10 cellular contexts compared by ENCODE assay signal in genomic region chr19:18603255-18603957, GRCh38. TPM values are rescaled to one million over a fixed set of nuclear protein-coding genes. Genes with fewer than 3 reads are reported as not detected.
DNase-seq lines count a peak whose midpoint lies in the region; ATAC-seq and TF ChIP-seq lines count a peak whose summit lies in the region.
"Had no signal": no experiment of that assay in that cellular context is flagged by ENCODE, and none has a peak within 500 bp of the region (broad histone marks: within the 10 kb centered on the region; RNA-seq: fewer than 3 reads in every experiment).

No MANE protein-coding gene starts in this region.

- H3K27ac ChIP-seq in spleen: no peak overlapping the region

- H3K9ac ChIP-seq in skeletal muscle satellite cell (ENCODE audit: low read depth, low read length): peak overlapping the region; percentile 41

- peak; percentile 49 for TF ChIP-seq CTCF in fibroblast of the aortic adventitia (IDR thresholded peaks at IDR 0.05; ENCODE audit: insufficient read depth, low read length)
- TF ChIP-seq CTCF in spleen (IDR thresholded peaks at IDR 0.05 in 8 of 11, conservative IDR thresholded peaks at IDR 0.05 in 3 of 11): peak in 3 of 11 experiments; percentile 11 to 25 (median 24)

- H3K27me3 ChIP-seq in skeletal muscle satellite cell (ENCODE audit: control insufficient read depth, insufficient read depth, low read length) (peaks cover 13% of the 10 kb centered on the region), spleen (replicated peaks in 1 of 7) (peaks cover 10 to 98% (median 75%) of the 10 kb centered on the region in 7 donors)

- TF ChIP-seq POLR2A in spleen (IDR thresholded peaks at IDR 0.05): no peak

- ATAC-seq in GM19463 (IDR thresholded peaks at IDR 0.05; ENCODE audit: unreplicated experiment): no peak

- no peak overlapping the region for H3K4me3 ChIP-seq in fibroblast of the aortic adventitia (ENCODE audit: low read depth, low read length)
- H3K4me3 ChIP-seq in skeletal muscle satellite cell (ENCODE audit: low read length): peak overlapping the region; percentile 58
- no peak overlapping the region for H3K4me3 ChIP-seq in spleen

- H3K4me1 ChIP-seq in skeletal muscle satellite cell (ENCODE audit: control insufficient read depth, insufficient read depth, low read length): peaks cover 23% of the 10 kb centered on the region
- peaks cover 7 to 48% (median 28%) of the 10 kb centered on the region in 6 donors for H3K4me1 ChIP-seq in spleen

- H3K36me3 ChIP-seq in skeletal muscle satellite cell (ENCODE audit: insufficient read depth, low read length): no peaks in the 10 kb centered on the region
- no peaks in the 10 kb centered on the region for H3K36me3 ChIP-seq in spleen

- H3K9me3 ChIP-seq in skeletal muscle satellite cell (replicated peaks; ENCODE audit: low read length) (no peaks in the 10 kb centered on the region), spleen (no peaks in the 10 kb centered on the region)

- DNase-seq in SIG-M5 treated with dmso at 0.1 percent for 504 hours (lab: John Stamatoyannopoulos, UW; ENCODE audit: unreplicated experiment) (peak; percentile 27), SIG-M5 (lab: John Stamatoyannopoulos, UW) (no peak), SK-N-DZ (ENCODE audit: low spot score) (peak; percentile 52), fibroblast of the aortic adventitia (ENCODE audit: low read depth) (peak; percentile 26), superior temporal gyrus (ENCODE audit: extremely low spot score) (no peak), spleen (no peak)
- DNase-seq: CD4-positive, CD25-positive, alpha-beta regulatory T cell; stimulated activated CD4-positive, alpha-beta T cell treated with anti-CD3 and anti-CD28 coated beads, Interleukin-12 subunit alpha, Interleukin-12 subunit beta, amount 100 ng/mL, for 4 hours had no signal

- intact Hi-C loops in spleen (cut with DNase I; ENCODE audit: low total_unique reads): no loop called here

- 4 to 14% (median 6%) methylated on average over 11 to 32 of the region's 32 CpGs for WGBS in spleen, 5 donors

- H3K4me2 ChIP-seq in skeletal muscle satellite cell (ENCODE audit: low read length): peak overlapping the region; percentile 84

RNA-seq across cellular contexts. Expression of gene CRLF1, which starts 3.2 kb away (rescaled TPM):
- 10.9 and 26.9 TPM in 2 replicates for polyA plus RNA-seq in SK-N-DZ (2014; cell fraction: cytosol; rRNA removed)
- polyA plus RNA-seq in SK-N-DZ (2014; cell fraction: nucleus; rRNA removed): 5.0 and 5.3 TPM in 2 replicates
- total RNA-seq in fibroblast of the aortic adventitia (ENCODE audit: low replicate concordance): 16.5 and 69.1 TPM in 2 replicates
- total RNA-seq in skeletal muscle satellite cell (2012; rRNA removed): 21.6 and 36.8 TPM in 2 replicates
- total RNA-seq in spleen: 1 to 10 TPM in 4 of 7 donors, under 1 TPM in 2, not detected in 1; 0.20 to 7.0 (median 1.1) TPM
- polyA plus RNA-seq in spleen: 1 to 10 TPM; 5.2 to 8.0 (median 6.3) TPM
- total RNA-seq: CD4-positive, CD25-positive, alpha-beta regulatory T cell had no signal

RNA-seq across cellular contexts. Expression of gene TMEM59L, which starts 9.3 kb away (rescaled TPM):
- 8.1 and 9.2 TPM in 2 replicates for polyA plus RNA-seq in SK-N-DZ (2014; cell fraction: cytosol; rRNA removed)
- 35.4 and 50.9 TPM in 2 replicates for polyA plus RNA-seq in SK-N-DZ (2014; cell fraction: nucleus; rRNA removed)
- total RNA-seq in fibroblast of the aortic adventitia (ENCODE audit: low replicate concordance) (1.2 and 2.2 TPM in 2 replicates), spleen (under 1 TPM in 2 of 7 donors, not detected in 5; 0.28 to 0.49 TPM)
- total RNA-seq in skeletal muscle satellite cell (2012; rRNA removed): 0.87 and 1.0 TPM in 2 replicates
- polyA plus RNA-seq in spleen: under 1 TPM; 0.15 to 0.74 (median 0.50) TPM
- total RNA-seq: CD4-positive, CD25-positive, alpha-beta regulatory T cell had no signal
- polyA plus RNA-seq: CD4-positive, CD25-positive, alpha-beta regulatory T cell had no signal

RNA-seq across cellular contexts. Expression of gene REX1BD, which starts 14.8 kb away (rescaled TPM):
- 112 and 138 TPM in 2 replicates for polyA plus RNA-seq in SK-N-DZ (2014; cell fraction: cytosol; rRNA removed)
- 476 and 597 TPM in 2 replicates for polyA plus RNA-seq in SK-N-DZ (2014; cell fraction: nucleus; rRNA removed)
- total RNA-seq in fibroblast of the aortic adventitia (ENCODE audit: low replicate concordance) (41.4 and 153 TPM in 2 replicates), spleen (100 to 1,000 TPM in 1 of 7 donors, 10 to 100 TPM in 6; 65.4 to 103 (median 78.7) TPM)
- total RNA-seq in skeletal muscle satellite cell (2012; rRNA removed): 54.2 and 74.0 TPM in 2 replicates
- polyA plus RNA-seq in spleen: 100 to 1,000 TPM; 127 to 182 (median 160) TPM

RNA-seq across cellular contexts. Expression of gene UBA52, which starts 31.7 kb away (rescaled TPM):
- 826 and 902 TPM in 2 replicates for polyA plus RNA-seq in SK-N-DZ (2014; cell fraction: cytosol; rRNA removed)
- polyA plus RNA-seq in SK-N-DZ (2014; cell fraction: nucleus; rRNA removed): 558 and 639 TPM in 2 replicates
- total RNA-seq in fibroblast of the aortic adventitia (ENCODE audit: low replicate concordance) (496 and 1,084 TPM in 2 replicates), spleen (1,000 to 10,000 TPM in 3 of 7 donors, 100 to 1,000 TPM in 4; 650 to 1,362 (median 985) TPM)
- total RNA-seq in skeletal muscle satellite cell (2012; rRNA removed): 695 and 1,141 TPM in 2 replicates
- 1,000 to 10,000 TPM; 1,341 to 2,132 (median 1,852) TPM for polyA plus RNA-seq in spleen

RNA-seq across cellular contexts. Expression of gene KLHL26, which starts 33.4 kb away (rescaled TPM):
- 3.0 and 6.1 TPM in 2 replicates for polyA plus RNA-seq in SK-N-DZ (2014; cell fraction: cytosol; rRNA removed)
- polyA plus RNA-seq in SK-N-DZ (2014; cell fraction: nucleus; rRNA removed): 1.6 and 2.7 TPM in 2 replicates
- total RNA-seq in fibroblast of the aortic adventitia (ENCODE audit: low replicate concordance): 3.9 and 5.2 TPM in 2 replicates
- 3.3 and 3.5 TPM in 2 replicates for total RNA-seq in skeletal muscle satellite cell (2012; rRNA removed)
- 10 to 100 TPM in 4 of 7 donors, 1 to 10 TPM in 3; 4.4 to 23.1 (median 10.3) TPM for total RNA-seq in spleen
- 1 to 10 TPM; 1.7 to 3.5 (median 2.2) TPM for polyA plus RNA-seq in spleen

Comparison
In these comparisons a context has a peak if more than half of its experiments do, and no peak if none do; other contexts are left out.
1. DNase-seq: peak in SIG-M5 treated with dmso at 0.1 percent for 504 hours (single experiment), SK-N-DZ (single experiment) and fibroblast of the aortic adventitia (single experiment); none in SIG-M5 (single experiment), superior temporal gyrus (single experiment) and spleen (single experiment).